1 cellular context compared by ENCODE assay signal in genomic region chr2:42132966-42133641, GRCh38.
TF ChIP-seq lines count a peak whose summit lies in the region.

No MANE protein-coding gene starts in this region.

TF ChIP-seq in HepG2, 621 proteins besides CTCF, POLR2A, EP300 and RAD21 (continued from another document):
- TF ChIP-seq, protein P1, sequence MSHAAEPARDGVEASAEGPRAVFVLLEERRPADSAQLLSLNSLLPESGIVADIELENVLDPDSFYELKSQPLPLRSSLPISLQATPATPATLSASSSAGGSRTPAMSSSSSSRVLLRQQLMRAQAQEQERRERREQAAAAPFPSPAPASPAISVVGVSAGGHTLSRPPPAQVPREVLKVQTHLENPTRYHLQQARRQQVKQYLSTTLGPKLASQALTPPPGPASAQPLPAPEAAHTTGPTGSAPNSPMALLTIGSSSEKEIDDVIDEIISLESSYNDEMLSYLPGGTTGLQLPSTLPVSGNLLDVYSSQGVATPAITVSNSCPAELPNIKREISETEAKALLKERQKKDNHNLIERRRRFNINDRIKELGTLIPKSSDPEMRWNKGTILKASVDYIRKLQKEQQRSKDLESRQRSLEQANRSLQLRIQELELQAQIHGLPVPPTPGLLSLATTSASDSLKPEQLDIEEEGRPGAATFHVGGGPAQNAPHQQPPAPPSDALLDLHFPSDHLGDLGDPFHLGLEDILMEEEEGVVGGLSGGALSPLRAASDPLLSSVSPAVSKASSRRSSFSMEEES (CRISPR knock-in tag; IDR thresholded peaks at IDR 0.05), result peak; percentile 97
- 0 out of 2 replicates have a peak, but pooled peaks have one; percentile 58 for TF ChIP-seq ZNF354B (CRISPR knock-in tag; IDR thresholded peaks at IDR 0.05)
- peak; percentile 59; the same call in 1 of the 2 replicates for TF ChIP-seq ZBTB7A (CRISPR knock-in tag; IDR thresholded peaks at IDR 0.05)
- TF ChIP-seq ZNF770 (CRISPR knock-in tag; IDR thresholded peaks at IDR 0.05), result peak; percentile 45; the same call in 1 of the 2 replicates
- no peak for TF ChIP-seq THYN1 (CRISPR knock-in tag; IDR thresholded peaks at IDR 0.05; ENCODE audit: borderline replicate concordance, low read depth)
- TF ChIP-seq ZNF563 (CRISPR knock-in tag; IDR thresholded peaks at IDR 0.05), result peak; percentile 92; the same call in 1 of the 2 replicates
- TF ChIP-seq ZNF558 (CRISPR knock-in tag; IDR thresholded peaks at IDR 0.05; ENCODE audit: borderline replicate concordance), result peak; percentile 97; the same call in 1 of the 2 replicates
- 0 out of 2 replicates have a peak, but pooled peaks have one; percentile 35 for TF ChIP-seq GTF3A (CRISPR knock-in tag; conservative IDR thresholded peaks at IDR 0.05)
